33 cellular contexts compared by ENCODE assay signal in the genomic region with DNA sequence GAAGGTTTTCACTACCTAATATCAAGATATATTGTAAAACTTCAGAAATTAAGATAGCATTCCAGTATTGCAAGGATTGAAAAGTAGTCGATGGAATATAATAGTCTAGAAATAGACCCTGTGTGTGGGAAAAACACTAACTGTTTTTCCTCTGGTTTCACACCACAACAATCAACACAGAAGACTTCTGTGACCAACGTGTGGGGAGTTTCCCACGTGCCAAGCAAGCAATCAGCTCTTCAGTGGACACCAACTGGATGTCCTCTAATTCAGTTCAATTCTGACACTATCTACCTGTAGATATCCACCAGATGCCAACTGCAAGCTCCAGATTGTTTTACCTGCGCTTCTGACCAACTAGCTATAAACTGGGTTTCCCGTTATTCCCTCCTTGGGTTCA. TPM values are rescaled to one million over a fixed set of nuclear protein-coding genes. Genes with fewer than 3 reads are reported as not detected.
"Had no signal": no experiment of that assay in that cellular context is flagged by ENCODE, and none has a peak within 500 bp of the region (broad histone marks: within the 10 kb centered on the region; RNA-seq: fewer than 3 reads in every experiment).

No MANE protein-coding gene starts in this region.

- H3K4me3 Mint-ChIP-seq: dendritic cell treated with granulocyte-macrophage colony-stimulating factor and Interleukin-4, amounts not matched to agents 40 ng/mL and 50 ng/mL, for 4 days; nephron progenitor cell had no signal

- H3K27me3 ChIP-seq: colonic mucosa, esophagus muscularis mucosa, heart left ventricle, hepatocyte, right atrium auricular region, stomach, thyroid gland, upper lobe of left lung had no signal

- H3K4me1 Mint-ChIP-seq: nephron progenitor cell had no signal

- H3K9me3 ChIP-seq: colonic mucosa, esophagus muscularis mucosa, gastroesophageal sphincter, lower lobe of right lung, prostate gland, right atrium auricular region, thyroid gland, upper lobe of left lung had no signal

- H3K36me3 ChIP-seq: colonic mucosa, esophagus muscularis mucosa, gastroesophageal sphincter, heart left ventricle, lower lobe of right lung, prostate gland, right atrium auricular region, stomach, thyroid gland, upper lobe of left lung had no signal

- FAIRE-seq: endothelial cell of umbilical vein, islet of Langerhans, urothelium cell line had no signal

- H3K9me3 Mint-ChIP-seq: dendritic cell treated with granulocyte-macrophage colony-stimulating factor and Interleukin-4, amounts not matched to agents 40 ng/mL and 50 ng/mL, for 4 days; nephron progenitor cell had no signal

- H3K4me3 ChIP-seq: colonic mucosa, esophagus muscularis mucosa, gastroesophageal sphincter, heart left ventricle, hepatocyte, lower lobe of right lung, prostate gland, right atrium auricular region, smooth muscle cell, stomach, thyroid gland, upper lobe of left lung had no signal

- ATAC-seq: foreskin keratinocyte, gastroesophageal sphincter, heart left ventricle, left ventricle myocardium superior, lower lobe of right lung, sciatic nerve had no signal

- H3K27me3 Mint-ChIP-seq: dendritic cell treated with granulocyte-macrophage colony-stimulating factor and Interleukin-4, amounts not matched to agents 40 ng/mL and 50 ng/mL, for 4 days had no signal

- H3K4me1 ChIP-seq: colonic mucosa, esophagus muscularis mucosa, foreskin keratinocyte, gastroesophageal sphincter, heart left ventricle, lower lobe of right lung, prostate gland, right atrium auricular region, stomach, thyroid gland, upper lobe of left lung had no signal

- H3K27ac Mint-ChIP-seq: dendritic cell treated with granulocyte-macrophage colony-stimulating factor and Interleukin-4, amounts not matched to agents 40 ng/mL and 50 ng/mL, for 4 days; nephron progenitor cell had no signal

- DNase-seq: colonic mucosa; effector CD8-positive, alpha-beta T cell; foreskin keratinocyte; heart left ventricle; kidney glomerular epithelial cell; left ventricle myocardium superior; lower lobe of right lung; nephron progenitor cell; nucleus accumbens; stimulated activated CD4-positive, alpha-beta T cell treated with anti-CD3 and anti-CD28 coated beads, Interleukin-12 subunit alpha, Interleukin-12 subunit beta, amount 100 ng/mL, for 4 hours; stimulated activated CD4-positive, alpha-beta T cell treated with anti-CD3 and anti-CD28 coated beads, Interleukin-1b, Interleukin-23, amount 100 ng/mL, for 48 hours; stimulated activated CD4-positive, alpha-beta T cell treated with anti-CD3 and anti-CD28 coated beads, Interleukin-4, amount 100 ng/mL, for 1 hour; stimulated activated CD8-positive, alpha-beta memory T cell treated with anti-CD3 and anti-CD28 coated beads, Interleukin-4, amount 100 ng/mL, for 48 hours; stimulated activated naive CD4-positive, alpha-beta T cell; stomach; thyroid gland; upper lobe of left lung had no signal

- H3K27ac ChIP-seq: colonic mucosa, esophagus muscularis mucosa, foreskin keratinocyte, gastroesophageal sphincter, heart left ventricle, hepatocyte, lower lobe of right lung, prostate gland, right atrium auricular region, stomach, thyroid gland, upper lobe of left lung had no signal

RNA-seq across cellular contexts. Expression of gene CD244, which starts 12.1 kb away (rescaled TPM):
- total RNA-seq: chondrocyte, endothelial cell of umbilical vein, epithelial cell of proximal tubule, fibroblast of lung, foreskin keratinocyte, osteocyte, temporal lobe had no signal
- polyA plus RNA-seq: endothelial cell of umbilical vein, fibroblast of lung, foreskin keratinocyte, smooth muscle cell had no signal

RNA-seq across cellular contexts. Expression of gene ITLN1, which starts 34.4 kb away (rescaled TPM):
- total RNA-seq: chondrocyte, endothelial cell of umbilical vein, epithelial cell of proximal tubule, fibroblast of lung, foreskin keratinocyte, osteocyte, smooth muscle cell, temporal lobe, thyroid gland had no signal
- polyA plus RNA-seq: fibroblast of lung, foreskin keratinocyte, smooth muscle cell had no signal

RNA-seq across cellular contexts. Expression of gene LY9, which starts 54.6 kb away (rescaled TPM):
- total RNA-seq: chondrocyte, endothelial cell of umbilical vein, epithelial cell of proximal tubule, fibroblast of lung, foreskin keratinocyte, hepatocyte, left ventricle myocardium superior, osteocyte, smooth muscle cell, temporal lobe had no signal
- polyA plus RNA-seq: endothelial cell of umbilical vein, fibroblast of lung, foreskin keratinocyte, hepatocyte, smooth muscle cell had no signal
